Comparison of ENCODE assay signal across 19 cellular contexts in the genomic region with DNA sequence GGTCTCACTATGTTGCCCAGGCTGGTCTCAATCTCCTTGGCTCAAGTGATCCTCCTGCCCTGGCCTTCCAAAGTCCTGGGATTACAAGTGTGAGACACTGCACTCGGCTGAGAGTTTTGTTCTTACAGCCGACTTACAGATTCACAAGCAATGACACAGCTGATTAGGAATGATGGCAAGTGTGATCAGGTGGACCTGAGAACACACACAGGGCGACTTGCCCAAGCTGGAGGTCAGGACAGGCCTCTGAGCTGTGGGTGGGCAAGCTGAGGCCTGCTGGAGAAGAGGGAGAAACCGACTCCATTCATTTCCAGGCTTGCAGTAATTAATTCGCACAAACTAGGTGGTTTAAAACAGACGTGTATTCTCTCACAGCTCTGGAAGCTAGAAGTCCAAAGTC. TPM values are rescaled to one million over a fixed set of nuclear protein-coding genes. Genes with fewer than 3 reads are reported as not detected.
DNase-seq lines count a peak whose midpoint lies in the region; FAIRE-seq and TF ChIP-seq lines count a peak whose summit lies in the region.
"Had no signal": no experiment of that assay in that cellular context is flagged by ENCODE, and none has a peak within 500 bp of the region (broad histone marks: within the 10 kb centered on the region; RNA-seq: fewer than 3 reads in every experiment).

No MANE protein-coding gene starts in this region.

- peak; percentile 8 for DNase-seq in AG20443 (ENCODE audit: low spot score)
- peak; percentile 87 for DNase-seq in HPDE6-E6E7 (ENCODE audit: extremely low spot score)
- DNase-seq in bronchial epithelial cell (ENCODE audit: low read depth) = peak; percentile 99
- DNase-seq in iris pigment epithelial cell (ENCODE audit: low read depth) = peak; percentile 39
- no peak for DNase-seq in epidermal melanocyte (ENCODE audit: insufficient read length, low spot score)
- DNase-seq in GM12891 (ENCODE audit: insufficient read length, low spot score) = no peak
- no peak for DNase-seq in NCI-H774 (lab: John Stamatoyannopoulos, UW)
- DNase-seq: CD8-positive, alpha-beta memory T cell; DND-41; GDM1; NCI-H1417; NCI-H187 treated with DMSO at 0.1 percent for 48 hours; NCI-H69; Right ventricle myocardium superior; SK-N-SH had no signal

- no peaks in the 10 kb centered on the region for H3K27me3 ChIP-seq in bronchial epithelial cell (ENCODE audit: control insufficient read depth, insufficient read depth, low read length)
- H3K27me3 ChIP-seq: BLaER1 treated with 17β-estradiol and CSF1 and Interleukin-3, amounts not matched to agents 10 nM and 100 nM had no signal

- H3K36me3 ChIP-seq in bronchial epithelial cell (ENCODE audit: control insufficient read depth, insufficient read depth, low read length) = no peaks in the 10 kb centered on the region
- H3K36me3 ChIP-seq: BLaER1 treated with 17β-estradiol and CSF1 and Interleukin-3, amounts not matched to agents 10 nM and 100 nM had no signal

- no peak for TF ChIP-seq POLR2A in GM12891 (IDR thresholded peaks at IDR 0.05; ENCODE audit: low read depth, low read length)

- no peak for TF ChIP-seq CTCF in bronchial epithelial cell (IDR thresholded peaks at IDR 0.05; ENCODE audit: insufficient read depth, low read length, severe bottlenecking)

- no peak overlapping the region for H3K4me3 ChIP-seq in bronchial epithelial cell (ENCODE audit: low read depth, low read length)
- H3K4me3 ChIP-seq: BLaER1 treated with 17β-estradiol and CSF1 and Interleukin-3, amounts not matched to agents 10 nM and 100 nM; GM23338 had no signal

- FAIRE-seq in bronchial epithelial cell (lab: Jason Lieb, UNC) (peak; percentile 99), GM12891 (lab: Jason Lieb, UNC) (no peak)
- FAIRE-seq: A204.1 had no signal

TF ChIP-seq in GM12891, 5 proteins besides CTCF, POLR2A, EP300 and RAD21:
- TF ChIP-seq PAX5 (IDR thresholded peaks at IDR 0.05; ENCODE audit: insufficient read depth, low read length, severe bottlenecking) (no peak), TAF1 (IDR thresholded peaks at IDR 0.05; ENCODE audit: low read depth, low read length) (no peak)

RNA-seq across cellular contexts. Expression of a gene that starts 8.1 kb away (rescaled TPM):
- 30.3 and 37.5 TPM in 2 replicates for total RNA-seq in bronchial epithelial cell
- 18.2 TPM for polyA plus RNA-seq in GM12891 (2012; ENCODE audit: low read depth, missing spikeins)

RNA-seq across cellular contexts. Expression of a gene that starts 18.4 kb away (rescaled TPM):
- 6.6 and 7.8 TPM in 2 replicates for total RNA-seq in bronchial epithelial cell
- 0.06 TPM for polyA plus RNA-seq in GM12891 (2012; ENCODE audit: low read depth, missing spikeins)
- total RNA-seq: LHCN-M2 had no signal

RNA-seq across cellular contexts. Expression of a gene that starts 30.2 kb away (rescaled TPM):
- 8.2 and 11.0 TPM in 2 replicates for total RNA-seq in bronchial epithelial cell
- 15.2 TPM for polyA plus RNA-seq in GM12891 (2012; ENCODE audit: low read depth, missing spikeins)

RNA-seq across cellular contexts. Expression of a gene that starts 32.5 kb away (rescaled TPM):
- 59.5 and 62.9 TPM in 2 replicates for total RNA-seq in bronchial epithelial cell
- 34.5 TPM for polyA plus RNA-seq in GM12891 (2012; ENCODE audit: low read depth, missing spikeins)

RNA-seq across cellular contexts. Expression of a gene that starts 33.2 kb away (rescaled TPM):
- total RNA-seq in bronchial epithelial cell = 6.6 and 13.3 TPM in 2 replicates
- polyA plus RNA-seq in GM12891 (2012; ENCODE audit: low read depth, missing spikeins) = 7.3 TPM

Comparison
In these comparisons a context has a peak if more than half of its experiments do, and no peak if none do; other contexts are left out.
1. DNase-seq: peak in AG20443 (single experiment), HPDE6-E6E7 (single experiment), bronchial epithelial cell (single experiment) and iris pigment epithelial cell (single experiment); none in epidermal melanocyte (single experiment), GM12891 (single experiment) and NCI-H774 (single experiment).